1 cellular context compared by ENCODE assay signal in the genomic region with DNA sequence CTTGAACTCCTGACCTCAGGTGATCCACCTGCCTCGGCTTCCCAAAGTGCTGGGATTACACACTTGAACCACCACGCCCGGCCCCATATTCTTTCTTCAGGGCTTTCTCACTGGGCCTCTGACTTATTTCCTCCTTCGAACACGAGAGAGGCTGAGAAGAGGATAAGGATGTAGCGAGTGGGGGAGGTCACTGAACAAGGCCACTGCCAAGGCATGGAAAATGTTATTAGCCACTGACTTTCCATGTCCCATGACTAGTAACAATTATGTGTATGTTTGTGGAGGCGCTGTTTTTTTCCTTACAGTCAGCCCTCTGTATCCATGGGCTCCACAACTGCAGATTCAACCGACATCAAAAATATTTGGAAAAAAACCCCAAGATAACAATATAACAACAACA.
TF ChIP-seq lines count a peak whose summit lies in the region.

No MANE protein-coding gene starts in this region.

TF ChIP-seq in endothelial cell of umbilical vein, 7 proteins besides CTCF, POLR2A, EP300 and RAD21:
- TF ChIP-seq FOS (IDR thresholded peaks at IDR 0.05; ENCODE audit: borderline replicate concordance, insufficient read depth, low read length) (no peak), MYC (IDR thresholded peaks at IDR 0.05; ENCODE audit: low read depth, low read length) (no peak), EZH2 (IDR thresholded peaks at IDR 0.05; ENCODE audit: borderline replicate concordance, low read depth, low read length, severe bottlenecking) (no peak), POLR2AphosphoS5 (IDR thresholded peaks at IDR 0.05; ENCODE audit: insufficient read depth, low read depth, low read length) (no peak), GATA2 (IDR thresholded peaks at IDR 0.05; ENCODE audit: insufficient read depth, insufficient read length, low read depth, low read length) (no peak), JUN (IDR thresholded peaks at IDR 0.05; ENCODE audit: borderline replicate concordance, insufficient read depth, insufficient read length, low read depth) (no peak), MAX (IDR thresholded peaks at IDR 0.05; ENCODE audit: insufficient read depth, insufficient read length) (no peak)
TF ChIP-seq in endothelial cell of umbilical vein: peak in this region for 0.
